Comparison of ENCODE assay signal across 8 cellular contexts in genomic region chr14:32564591-32564990, GRCh38.
A peak's percentile ranks its signal among the peaks of the same experiment; 100 is the strongest.
DNase-seq lines count a peak whose midpoint lies in the region; ATAC-seq, FAIRE-seq and TF ChIP-seq lines count a peak whose summit lies in the region.

No MANE protein-coding gene starts in this region.

- no peak overlapping the region for H3K4me3 ChIP-seq in CD4-positive, CD25-positive, alpha-beta regulatory T cell (ENCODE audit: low read depth, low read length)
- H3K4me3 ChIP-seq in osteoblast (ENCODE audit: insufficient read depth, low read length), result no peak overlapping the region

- H3K27me3 Mint-ChIP-seq in CD4-positive, CD25-positive, alpha-beta regulatory T cell, result no peaks in the 10 kb centered on the region

- no peaks in the 10 kb centered on the region for H3K9me3 Mint-ChIP-seq in CD4-positive, CD25-positive, alpha-beta regulatory T cell

- H3K4me1 Mint-ChIP-seq in CD4-positive, CD25-positive, alpha-beta regulatory T cell, result peaks cover 0 to 16% (median 10%) of the 10 kb centered on the region in 4 donors

- no peak overlapping the region for H3K27ac ChIP-seq in CD4-positive, CD25-positive, alpha-beta regulatory T cell (ENCODE audit: insufficient read depth, low read length, poor library complexity, severe bottlenecking)
- H3K27ac ChIP-seq in cingulate gyrus (ENCODE audit: low read depth, low read length) (peak overlapping the region; percentile 66), osteoblast (ENCODE audit: low read depth, low read length) (no peak overlapping the region)

- H3K36me3 ChIP-seq in CD4-positive, CD25-positive, alpha-beta regulatory T cell (ENCODE audit: control insufficient read depth, insufficient read depth, low read length), result no peaks in the 10 kb centered on the region
- no peaks in the 10 kb centered on the region for H3K36me3 ChIP-seq in osteoblast (ENCODE audit: insufficient read depth, low read length)

- TF ChIP-seq CTCF in osteoblast (IDR thresholded peaks at IDR 0.05; ENCODE audit: extremely low read depth, low read depth, low read length) (no peak), GM13977 (IDR thresholded peaks at IDR 0.05; ENCODE audit: extremely low read depth, insufficient read depth, missing control alignments) (no peak)

- H3K4me3 Mint-ChIP-seq in CD4-positive, CD25-positive, alpha-beta regulatory T cell, result no peak overlapping the region

- H3K4me2 ChIP-seq in osteoblast (ENCODE audit: insufficient read depth, low read length), result no peak overlapping the region

- no peaks in the 10 kb centered on the region for H3K36me3 Mint-ChIP-seq in CD4-positive, CD25-positive, alpha-beta regulatory T cell

- H3K27me3 ChIP-seq in CD4-positive, CD25-positive, alpha-beta regulatory T cell (ENCODE audit: control insufficient read depth, insufficient read depth, low read length), result no peaks in the 10 kb centered on the region
- no peaks in the 10 kb centered on the region for H3K27me3 ChIP-seq in osteoblast (ENCODE audit: insufficient read depth, low read length)

- H2AFZ ChIP-seq in osteoblast (ENCODE audit: low read length), result peak overlapping the region; percentile 33

- no peak for FAIRE-seq in GM12892 (lab: Jason Lieb, UNC)

- ATAC-seq in CD4-positive, CD25-positive, alpha-beta regulatory T cell (ENCODE audit: low read depth in 2 of 2), result no peak
- peak; percentile 51 for ATAC-seq in HG03097 (IDR thresholded peaks at IDR 0.05; ENCODE audit: low FRiP score, unreplicated experiment)

- TF ChIP-seq POLR2A in GM12892 (IDR thresholded peaks at IDR 0.05; ENCODE audit: low read depth, low read length), result no peak

- H3K9me3 ChIP-seq in CD4-positive, CD25-positive, alpha-beta regulatory T cell (ENCODE audit: control insufficient read depth in 2 of 2, low read length in 2 of 2), result no peaks in the 10 kb centered on the region
- no peaks in the 10 kb centered on the region for H3K9me3 ChIP-seq in osteoblast (ENCODE audit: low read depth, low read length)

- no peaks in the 10 kb centered on the region for H4K20me1 ChIP-seq in osteoblast (ENCODE audit: insufficient read depth, low read length)

- H3K27ac Mint-ChIP-seq in CD4-positive, CD25-positive, alpha-beta regulatory T cell, result peak overlapping the region in 2 of 3 donors; percentile 7 to 21

- H3K79me2 ChIP-seq in osteoblast (ENCODE audit: insufficient read depth, low read length), result no peaks in the 10 kb centered on the region

- in situ Hi-C loops in GM13977 (cut with MboI; ENCODE audit: low pct_unique_long_range_greater_than_20kb, low sequenced_read_pairs, unreplicated experiment), result no loop called here

- peaks cover 2% of the 10 kb centered on the region for H3K4me1 ChIP-seq in CD4-positive, CD25-positive, alpha-beta regulatory T cell (ENCODE audit: control insufficient read depth, insufficient read depth, low read length, poor library complexity, severe bottlenecking)
- H3K4me1 ChIP-seq in osteoblast (ENCODE audit: insufficient read depth, low read length), result peaks cover 16% of the 10 kb centered on the region

- peak in 1 of 3 donors; percentile 51 for DNase-seq in CD4-positive, CD25-positive, alpha-beta regulatory T cell
- DNase-seq in osteoblast (ENCODE audit: insufficient read length, low spot score, missing footprints) (no peak), NCI-H1105 treated with DMSO at 0.1 percent for 48 hours (lab: John Stamatoyannopoulos, UW) (no peak), GM13977 (ENCODE audit: low spot score) (no peak), NCI-H2196 (lab: John Stamatoyannopoulos, UW; ENCODE audit: unreplicated experiment) (no peak), GM12892 (ENCODE audit: insufficient read length) (no peak)
